In genomic region chr11:118910309-118911112, GRCh38 we compare ENCODE assay signal across 1 cellular context.
TF ChIP-seq lines count a peak whose summit lies in the region.

No MANE protein-coding gene starts in this region.

TF ChIP-seq in endothelial cell of umbilical vein, 7 proteins besides CTCF, POLR2A, EP300 and RAD21:
- TF ChIP-seq JUN (IDR thresholded peaks at IDR 0.05; ENCODE audit: borderline replicate concordance, insufficient read depth, insufficient read length, low read depth) = no peak
- peak; percentile 14 for TF ChIP-seq FOS (IDR thresholded peaks at IDR 0.05; ENCODE audit: borderline replicate concordance, insufficient read depth, low read length)
- peak; percentile 32 for TF ChIP-seq POLR2AphosphoS5 (IDR thresholded peaks at IDR 0.05; ENCODE audit: insufficient read depth, low read depth, low read length)
- TF ChIP-seq MAX (IDR thresholded peaks at IDR 0.05; ENCODE audit: insufficient read depth, insufficient read length) = no peak
